27 cellular contexts compared by ENCODE assay signal in the genomic region with DNA sequence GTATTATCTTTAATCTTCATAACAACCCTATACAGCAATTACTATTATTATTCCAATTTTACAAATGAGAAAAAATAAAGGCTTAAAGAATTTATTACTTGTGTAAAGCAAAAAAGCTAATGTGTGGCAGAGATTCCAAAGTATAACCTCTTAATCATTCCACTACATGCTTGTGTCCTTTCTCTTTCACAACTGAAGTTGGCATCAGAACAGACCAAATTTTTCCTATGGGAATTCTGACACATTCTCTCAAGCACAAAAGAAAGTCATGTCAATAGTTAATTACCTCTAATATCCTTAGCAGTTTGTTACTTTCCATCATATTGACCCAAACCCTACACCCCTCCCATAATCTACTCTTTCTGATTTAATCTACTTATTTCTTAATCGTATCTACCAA.
"Had no signal": no experiment of that assay in that cellular context is flagged by ENCODE, and none has a peak within 500 bp of the region (broad histone marks: within the 10 kb centered on the region; RNA-seq: fewer than 3 reads in every experiment).

No MANE protein-coding gene starts in this region.

- H3K27me3 Mint-ChIP-seq: naive thymus-derived CD8-positive, alpha-beta T cell; type B pancreatic cell had no signal

- H3K27me3 ChIP-seq: esophagus squamous epithelium, heart right ventricle, ovary, right lobe of liver, testis, tibial artery had no signal

- H3K36me3 ChIP-seq: ovary had no signal

- H3K4me3 Mint-ChIP-seq: naive thymus-derived CD8-positive, alpha-beta T cell; type B pancreatic cell had no signal

- H3K27ac Mint-ChIP-seq: naive thymus-derived CD8-positive, alpha-beta T cell; type B pancreatic cell had no signal

- H3K27ac ChIP-seq: coronary artery, esophagus squamous epithelium, heart right ventricle, left ventricle myocardium inferior, lower lobe of right lung, ovary, right lobe of liver, testis, tibial artery had no signal

- H3K4me1 ChIP-seq: testis had no signal

- DNase-seq: dermis blood vessel endothelial cell; effector memory CD4-positive, alpha-beta T cell; erythroblast; esophagus squamous epithelium; foreskin melanocyte; glutamatergic neuron; heart right ventricle; hippocampal formation; left cardiac atrium; left ventricle myocardium inferior; lower lobe of right lung; naive thymus-derived CD8-positive, alpha-beta T cell; occipital lobe; ovary; posterior cingulate gyrus; right lobe of liver; stimulated activated CD4-positive, alpha-beta T cell treated with anti-CD3 and anti-CD28 coated beads, Interleukin-12 subunit alpha, Interleukin-12 subunit beta, amount 100 ng/mL, for 4 hours; stimulated activated CD4-positive, alpha-beta T cell treated with anti-CD3 and anti-CD28 coated beads, Interleukin-1b, Interleukin-23, amount 100 ng/mL, for 48 hours; stimulated activated CD4-positive, alpha-beta T cell treated with anti-CD3 and anti-CD28 coated beads, Interleukin-4, amount 100 ng/mL, for 1 hour; stimulated activated CD8-positive, alpha-beta memory T cell treated with anti-CD3 and anti-CD28 coated beads, Interleukin-4, amount 100 ng/mL, for 48 hours; stimulated activated naive CD4-positive, alpha-beta T cell treated with Interleukin-2 at 50 U/mL for 16 hours; substantia nigra; testis; tibial artery had no signal

- H3K4me3 ChIP-seq: coronary artery, esophagus squamous epithelium, heart right ventricle, left ventricle myocardium inferior, lower lobe of right lung, ovary, right lobe of liver, smooth muscle cell, testis, tibial artery had no signal

- H3K9me3 Mint-ChIP-seq: naive thymus-derived CD8-positive, alpha-beta T cell; type B pancreatic cell had no signal

- H3K9me3 ChIP-seq: esophagus squamous epithelium, heart right ventricle, left ventricle myocardium inferior, lower lobe of right lung, ovary, right lobe of liver, testis, tibial artery had no signal
